14 cellular contexts compared by ENCODE assay signal in genomic region chr10:87935290-87936141, GRCh38.
DNase-seq lines count a peak whose midpoint lies in the region; ATAC-seq and TF ChIP-seq lines count a peak whose summit lies in the region.
"Had no signal": no experiment of that assay in that cellular context is flagged by ENCODE, and none has a peak within 500 bp of the region (broad histone marks: within the 10 kb centered on the region; RNA-seq: fewer than 3 reads in every experiment).

No MANE protein-coding gene starts in this region.

- in situ Hi-C loops in mammary epithelial cell (cut with MboI; ENCODE audit: low sequenced_read_pairs in 2 of 2), result no loop called here

- no peaks in the 10 kb centered on the region for H4K20me1 ChIP-seq in mammary epithelial cell (ENCODE audit: insufficient read depth, low read length)

- H3K4me2 ChIP-seq in mammary epithelial cell (ENCODE audit: insufficient read depth, low read depth, low read length), result no peak overlapping the region

- 95% methylated on average over 3 of the region's 3 CpGs for WGBS in mammary epithelial cell (ENCODE audit: low coverage, missing lambda C conversion rate)
- WGBS in right cardiac atrium, result 57% methylated on average over 3 of the region's 3 CpGs
- WGBS in aorta, 2 donors, result 6 to 22% methylated on average over 3 of the region's 3 CpGs

- H3K27ac ChIP-seq in right atrium auricular region (no peak overlapping the region), mammary epithelial cell (ENCODE audit: insufficient read depth, low read depth, low read length) (no peak overlapping the region), right cardiac atrium (ENCODE audit: low read length) (no peak overlapping the region), aorta (ENCODE audit: low read depth in 1 of 2, low read length in 2 of 2) (peak overlapping the region in 1 of 2 donors; percentile 30)
- H3K27ac ChIP-seq: VCaP had no signal

- intact Hi-C loops in Right ventricle myocardium inferior (cut with DNase I) (no loop called here), mammary epithelial cell (cut with micrococcal nuclease) (no loop called here), right cardiac atrium (cut with DNase I) (loop anchor here in 1 of 4 donors (10.0 kb wide), 1 partner anchor 61 kb away; no protein-coding TSS in a partner anchor), aorta (cut with DNase I) (loop anchor here in 1 of 2 donors (10.0 kb wide), 1 partner anchor 71 kb away; the partner anchor contains the start of genes KLLN and PTEN), left colon (cut with DNase I, micrococcal nuclease) (no loop called here)

- H3K9ac ChIP-seq in mammary epithelial cell (ENCODE audit: insufficient read depth, low read length), result no peak overlapping the region

- H3K9me3 Mint-ChIP-seq in stimulated activated memory B cell treated with anti-CD40 and anti-IgM and Interleukin-4, amounts not matched to agents 10 μg/mL and 1 μg/mL and 100 μg/mL, for 72 hours, result no peaks in the 10 kb centered on the region
- H3K9me3 Mint-ChIP-seq: activated naive CD8-positive, alpha-beta T cell treated with anti-CD3 and anti-CD28 coated beads, Interleukin-2, amount 50 U/mL, for 24 hours; nephron; stimulated activated naive CD8-positive, alpha-beta T cell treated with anti-CD3 and anti-CD28 coated beads, Interleukin-15, amount 100 ng/mL, for 72 hours had no signal

- peaks cover 0 to 49% of the 10 kb centered on the region in 2 donors for H3K4me1 ChIP-seq in right atrium auricular region
- H3K4me1 ChIP-seq in mammary epithelial cell (ENCODE audit: insufficient read depth, low read length), result peaks cover 20% of the 10 kb centered on the region
- peaks cover 2% of the 10 kb centered on the region for H3K4me1 ChIP-seq in right cardiac atrium (ENCODE audit: control insufficient read depth, insufficient read depth, low read length)
- peaks cover 2 to 8% of the 10 kb centered on the region in 2 donors for H3K4me1 ChIP-seq in aorta (ENCODE audit: control insufficient read depth in 1 of 2, insufficient read depth in 2 of 2, low read length in 2 of 2)

- H3K36me3 ChIP-seq in right atrium auricular region (peaks cover 16% of the 10 kb centered on the region), mammary epithelial cell (ENCODE audit: insufficient read depth, low read length) (peaks cover 11% of the 10 kb centered on the region), aorta (ENCODE audit: control insufficient read depth in 1 of 2, insufficient read depth in 2 of 2, low read length in 1 of 2) (no peaks in the 10 kb centered on the region)

- no peak overlapping the region for H3K4me3 Mint-ChIP-seq in stimulated activated memory B cell treated with anti-CD40 and anti-IgM and Interleukin-4, amounts not matched to agents 10 μg/mL and 1 μg/mL and 100 μg/mL, for 72 hours
- H3K4me3 Mint-ChIP-seq: activated naive CD8-positive, alpha-beta T cell treated with anti-CD3 and anti-CD28 coated beads, Interleukin-2, amount 50 U/mL, for 24 hours; nephron; stimulated activated naive CD8-positive, alpha-beta T cell treated with anti-CD3 and anti-CD28 coated beads, Interleukin-15, amount 100 ng/mL, for 72 hours had no signal

- CTCF ChIA-PET in mammary epithelial cell (lab: Charles Lee; ENCODE audit: low non-redundant PET), result no interaction called here

- H3K4me1 Mint-ChIP-seq in stimulated activated memory B cell treated with anti-CD40 and anti-IgM and Interleukin-4, amounts not matched to agents 10 μg/mL and 1 μg/mL and 100 μg/mL, for 72 hours, result peaks cover 22% of the 10 kb centered on the region
- H3K4me1 Mint-ChIP-seq: nephron had no signal

- DNase-seq in Right ventricle myocardium inferior (ENCODE audit: missing footprints), result no peak
- DNase-seq in right atrium auricular region (ENCODE audit: low spot score), result no peak
- peak; percentile 27 for DNase-seq in mammary epithelial cell
- DNase-seq in right cardiac atrium, result no peak
- no peak for DNase-seq in aorta
- no peak for DNase-seq in left colon
- DNase-seq: activated CD8-positive, alpha-beta memory T cell treated with anti-CD3 and anti-CD28 coated beads for 24 hours; activated naive CD8-positive, alpha-beta T cell treated with anti-CD3 and anti-CD28 coated beads, Interleukin-2, amount 50 U/mL, for 24 hours; NCI-H146; stimulated activated naive CD8-positive, alpha-beta T cell treated with anti-CD3 and anti-CD28 coated beads, Interleukin-15, amount 100 ng/mL, for 72 hours had no signal

- no peaks in the 10 kb centered on the region for H3K27me3 ChIP-seq in right atrium auricular region
- H3K27me3 ChIP-seq in mammary epithelial cell (ENCODE audit: insufficient read depth, low read length), result no peaks in the 10 kb centered on the region
- no peaks in the 10 kb centered on the region for H3K27me3 ChIP-seq in right cardiac atrium (ENCODE audit: control insufficient read depth, insufficient read depth)
- H3K27me3 ChIP-seq in aorta (ENCODE audit: control insufficient read depth in 1 of 2, insufficient read depth in 2 of 2, low read length in 1 of 2), result no peaks in the 10 kb centered on the region

- peaks cover 43% of the 10 kb centered on the region for H3K36me3 Mint-ChIP-seq in stimulated activated memory B cell treated with anti-CD40 and anti-IgM and Interleukin-4, amounts not matched to agents 10 μg/mL and 1 μg/mL and 100 μg/mL, for 72 hours

- peaks cover 29% of the 10 kb centered on the region for H3K79me2 ChIP-seq in mammary epithelial cell (ENCODE audit: insufficient read depth, low read length)

- BruUV-seq in mammary epithelial cell (replicated peaks; lab: Mats Ljungman, UMichigan), result no TSS peak

- ATAC-seq in Right ventricle myocardium inferior (peak; percentile 44), right cardiac atrium (peak; percentile 52 to 62), aorta (ENCODE audit: low FRiP score) (peak; percentile 38), left colon (no peak), GM21390 (IDR thresholded peaks at IDR 0.05; ENCODE audit: unreplicated experiment) (no peak)
- ATAC-seq in stimulated activated memory B cell treated with anti-CD40 and anti-IgM and Interleukin-4, amounts not matched to agents 10 μg/mL and 1 μg/mL and 100 μg/mL, for 72 hours, result no peak
- ATAC-seq: activated naive CD8-positive, alpha-beta T cell treated with anti-CD3 and anti-CD28 coated beads, Interleukin-2, amount 50 U/mL, for 24 hours; stimulated activated naive CD8-positive, alpha-beta T cell treated with anti-CD3 and anti-CD28 coated beads, Interleukin-15, amount 100 ng/mL, for 72 hours had no signal

- no peak overlapping the region for H3K27ac Mint-ChIP-seq in stimulated activated memory B cell treated with anti-CD40 and anti-IgM and Interleukin-4, amounts not matched to agents 10 μg/mL and 1 μg/mL and 100 μg/mL, for 72 hours
- H3K27ac Mint-ChIP-seq: activated naive CD8-positive, alpha-beta T cell treated with anti-CD3 and anti-CD28 coated beads, Interleukin-2, amount 50 U/mL, for 24 hours; stimulated activated naive CD8-positive, alpha-beta T cell treated with anti-CD3 and anti-CD28 coated beads, Interleukin-15, amount 100 ng/mL, for 72 hours had no signal

- TF ChIP-seq CTCF in right atrium auricular region (IDR thresholded peaks at IDR 0.05) (no peak), mammary epithelial cell (conservative IDR thresholded peaks at IDR 0.05 in 1 of 2, IDR thresholded peaks at IDR 0.05 in 1 of 2; ENCODE audit: extremely low read depth in 1 of 2, insufficient read depth in 1 of 2, low read depth in 1 of 2, low read length in 2 of 2) (no peak)

- no peaks in the 10 kb centered on the region for H3K27me3 Mint-ChIP-seq in stimulated activated memory B cell treated with anti-CD40 and anti-IgM and Interleukin-4, amounts not matched to agents 10 μg/mL and 1 μg/mL and 100 μg/mL, for 72 hours
- H3K27me3 Mint-ChIP-seq: activated naive CD8-positive, alpha-beta T cell treated with anti-CD3 and anti-CD28 coated beads, Interleukin-2, amount 50 U/mL, for 24 hours; stimulated activated naive CD8-positive, alpha-beta T cell treated with anti-CD3 and anti-CD28 coated beads, Interleukin-15, amount 100 ng/mL, for 72 hours had no signal

- H3K4me3 ChIP-seq in right atrium auricular region (no peak overlapping the region), mammary epithelial cell (replicated peaks in 1 of 3; ENCODE audit: insufficient read depth in 1 of 3, low read depth in 2 of 3, low read length in 3 of 3) (no peak overlapping the region), right cardiac atrium (ENCODE audit: low read length) (no peak overlapping the region), aorta (ENCODE audit: low read length in 2 of 2) (no peak overlapping the region)

- dilution Hi-C loops in mammary epithelial cell (cut with HindIII; ENCODE audit: low sequenced_read_pairs), result no loop called here

- no peak overlapping the region for H2AFZ ChIP-seq in mammary epithelial cell (ENCODE audit: low read depth, low read length)

- H3K9me3 ChIP-seq in right atrium auricular region, result no peaks in the 10 kb centered on the region
- H3K9me3 ChIP-seq in mammary epithelial cell (replicated peaks; ENCODE audit: insufficient read depth, low read length), result no peaks in the 10 kb centered on the region
- H3K9me3 ChIP-seq in right cardiac atrium (ENCODE audit: control insufficient read depth, low read length), result no peaks in the 10 kb centered on the region
- H3K9me3 ChIP-seq in aorta (ENCODE audit: control insufficient read depth, low read length), result no peaks in the 10 kb centered on the region

Comparison
In these comparisons a context has a peak if more than half of its experiments do, and no peak if none do; other contexts are left out.
1. ATAC-seq: peak in Right ventricle myocardium inferior (single experiment), right cardiac atrium (2 of 2) and aorta (single experiment); none in left colon (single experiment), stimulated activated memory B cell treated with anti-CD40 and anti-IgM and Interleukin-4, amounts not matched to agents 10 μg/mL and 1 μg/mL and 100 μg/mL, for 72 hours (single experiment) and GM21390 (single experiment).